Comparison of ENCODE assay signal across 2 cellular contexts in the genomic region with DNA sequence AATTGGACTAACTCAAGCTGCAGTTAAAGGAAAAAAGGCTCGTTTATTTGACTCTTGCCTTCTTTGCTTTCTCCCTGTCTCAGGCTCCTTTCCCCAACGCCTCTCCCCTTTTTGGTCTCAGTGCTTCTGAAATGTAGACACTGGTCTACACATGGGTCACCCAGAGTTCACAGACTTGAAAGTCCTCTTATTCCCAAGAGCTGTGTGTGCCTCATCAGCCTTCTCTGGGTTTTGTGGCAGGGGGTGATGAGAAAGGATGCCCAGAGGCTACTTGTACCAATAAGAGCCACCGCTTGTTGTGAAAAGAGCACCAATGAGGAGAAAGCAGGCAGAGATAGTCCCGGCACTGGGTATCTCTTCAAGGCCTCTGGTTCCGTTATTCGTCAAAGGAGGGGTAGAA.
TF ChIP-seq lines count a peak whose summit lies in the region.

No MANE protein-coding gene starts in this region.

TF ChIP-seq in SK-N-SH treated with all-trans-retinoic acid at 6 μM for 48 hours, 23 proteins besides CTCF, POLR2A, EP300 and RAD21 (continued from another document):
- TF ChIP-seq, protein P1, sequence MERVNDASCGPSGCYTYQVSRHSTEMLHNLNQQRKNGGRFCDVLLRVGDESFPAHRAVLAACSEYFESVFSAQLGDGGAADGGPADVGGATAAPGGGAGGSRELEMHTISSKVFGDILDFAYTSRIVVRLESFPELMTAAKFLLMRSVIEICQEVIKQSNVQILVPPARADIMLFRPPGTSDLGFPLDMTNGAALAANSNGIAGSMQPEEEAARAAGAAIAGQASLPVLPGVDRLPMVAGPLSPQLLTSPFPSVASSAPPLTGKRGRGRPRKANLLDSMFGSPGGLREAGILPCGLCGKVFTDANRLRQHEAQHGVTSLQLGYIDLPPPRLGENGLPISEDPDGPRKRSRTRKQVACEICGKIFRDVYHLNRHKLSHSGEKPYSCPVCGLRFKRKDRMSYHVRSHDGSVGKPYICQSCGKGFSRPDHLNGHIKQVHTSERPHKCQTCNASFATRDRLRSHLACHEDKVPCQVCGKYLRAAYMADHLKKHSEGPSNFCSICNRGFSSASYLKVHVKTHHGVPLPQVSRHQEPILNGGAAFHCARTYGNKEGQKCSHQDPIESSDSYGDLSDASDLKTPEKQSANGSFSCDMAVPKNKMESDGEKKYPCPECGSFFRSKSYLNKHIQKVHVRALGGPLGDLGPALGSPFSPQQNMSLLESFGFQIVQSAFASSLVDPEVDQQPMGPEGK (CRISPR knock-in tag; IDR thresholded peaks at IDR 0.05; ENCODE audit: borderline replicate concordance): no peak
- no peak for TF ChIP-seq ZC3H10 (CRISPR knock-in tag; IDR thresholded peaks at IDR 0.05)
- no peak for TF ChIP-seq SNAI2 (CRISPR knock-in tag; IDR thresholded peaks at IDR 0.05)
- TF ChIP-seq, protein P2, sequence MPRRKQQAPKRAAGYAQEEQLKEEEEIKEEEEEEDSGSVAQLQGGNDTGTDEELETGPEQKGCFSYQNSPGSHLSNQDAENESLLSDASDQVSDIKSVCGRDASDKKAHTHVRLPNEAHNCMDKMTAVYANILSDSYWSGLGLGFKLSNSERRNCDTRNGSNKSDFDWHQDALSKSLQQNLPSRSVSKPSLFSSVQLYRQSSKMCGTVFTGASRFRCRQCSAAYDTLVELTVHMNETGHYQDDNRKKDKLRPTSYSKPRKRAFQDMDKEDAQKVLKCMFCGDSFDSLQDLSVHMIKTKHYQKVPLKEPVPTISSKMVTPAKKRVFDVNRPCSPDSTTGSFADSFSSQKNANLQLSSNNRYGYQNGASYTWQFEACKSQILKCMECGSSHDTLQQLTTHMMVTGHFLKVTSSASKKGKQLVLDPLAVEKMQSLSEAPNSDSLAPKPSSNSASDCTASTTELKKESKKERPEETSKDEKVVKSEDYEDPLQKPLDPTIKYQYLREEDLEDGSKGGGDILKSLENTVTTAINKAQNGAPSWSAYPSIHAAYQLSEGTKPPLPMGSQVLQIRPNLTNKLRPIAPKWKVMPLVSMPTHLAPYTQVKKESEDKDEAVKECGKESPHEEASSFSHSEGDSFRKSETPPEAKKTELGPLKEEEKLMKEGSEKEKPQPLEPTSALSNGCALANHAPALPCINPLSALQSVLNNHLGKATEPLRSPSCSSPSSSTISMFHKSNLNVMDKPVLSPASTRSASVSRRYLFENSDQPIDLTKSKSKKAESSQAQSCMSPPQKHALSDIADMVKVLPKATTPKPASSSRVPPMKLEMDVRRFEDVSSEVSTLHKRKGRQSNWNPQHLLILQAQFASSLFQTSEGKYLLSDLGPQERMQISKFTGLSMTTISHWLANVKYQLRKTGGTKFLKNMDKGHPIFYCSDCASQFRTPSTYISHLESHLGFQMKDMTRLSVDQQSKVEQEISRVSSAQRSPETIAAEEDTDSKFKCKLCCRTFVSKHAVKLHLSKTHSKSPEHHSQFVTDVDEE (CRISPR knock-in tag; IDR thresholded peaks at IDR 0.05): no peak
- no peak for TF ChIP-seq PPARA (CRISPR knock-in tag; IDR thresholded peaks at IDR 0.05; ENCODE audit: borderline replicate concordance)
- no peak for TF ChIP-seq ZNF70 (CRISPR knock-in tag; IDR thresholded peaks at IDR 0.05)
- TF ChIP-seq ZNF8 (CRISPR knock-in tag; IDR thresholded peaks at IDR 0.05): no peak
- TF ChIP-seq, protein P3, sequence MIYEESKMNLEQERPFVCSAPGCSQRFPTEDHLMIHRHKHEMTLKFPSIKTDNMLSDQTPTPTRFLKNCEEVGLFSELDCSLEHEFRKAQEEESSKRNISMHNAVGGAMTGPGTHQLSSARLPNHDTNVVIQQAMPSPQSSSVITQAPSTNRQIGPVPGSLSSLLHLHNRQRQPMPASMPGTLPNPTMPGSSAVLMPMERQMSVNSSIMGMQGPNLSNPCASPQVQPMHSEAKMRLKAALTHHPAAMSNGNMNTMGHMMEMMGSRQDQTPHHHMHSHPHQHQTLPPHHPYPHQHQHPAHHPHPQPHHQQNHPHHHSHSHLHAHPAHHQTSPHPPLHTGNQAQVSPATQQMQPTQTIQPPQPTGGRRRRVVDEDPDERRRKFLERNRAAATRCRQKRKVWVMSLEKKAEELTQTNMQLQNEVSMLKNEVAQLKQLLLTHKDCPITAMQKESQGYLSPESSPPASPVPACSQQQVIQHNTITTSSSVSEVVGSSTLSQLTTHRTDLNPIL (CRISPR knock-in tag; IDR thresholded peaks at IDR 0.05; ENCODE audit: low read depth): no peak
- TF ChIP-seq GLIS3 (CRISPR knock-in tag; IDR thresholded peaks at IDR 0.05): no peak
- no peak for TF ChIP-seq CSDC2 (CRISPR knock-in tag; IDR thresholded peaks at IDR 0.05)
- TF ChIP-seq RARB (CRISPR knock-in tag; IDR thresholded peaks at IDR 0.05): no peak
- TF ChIP-seq ZFP30 (CRISPR knock-in tag; IDR thresholded peaks at IDR 0.05): no peak
- TF ChIP-seq, protein P4, sequence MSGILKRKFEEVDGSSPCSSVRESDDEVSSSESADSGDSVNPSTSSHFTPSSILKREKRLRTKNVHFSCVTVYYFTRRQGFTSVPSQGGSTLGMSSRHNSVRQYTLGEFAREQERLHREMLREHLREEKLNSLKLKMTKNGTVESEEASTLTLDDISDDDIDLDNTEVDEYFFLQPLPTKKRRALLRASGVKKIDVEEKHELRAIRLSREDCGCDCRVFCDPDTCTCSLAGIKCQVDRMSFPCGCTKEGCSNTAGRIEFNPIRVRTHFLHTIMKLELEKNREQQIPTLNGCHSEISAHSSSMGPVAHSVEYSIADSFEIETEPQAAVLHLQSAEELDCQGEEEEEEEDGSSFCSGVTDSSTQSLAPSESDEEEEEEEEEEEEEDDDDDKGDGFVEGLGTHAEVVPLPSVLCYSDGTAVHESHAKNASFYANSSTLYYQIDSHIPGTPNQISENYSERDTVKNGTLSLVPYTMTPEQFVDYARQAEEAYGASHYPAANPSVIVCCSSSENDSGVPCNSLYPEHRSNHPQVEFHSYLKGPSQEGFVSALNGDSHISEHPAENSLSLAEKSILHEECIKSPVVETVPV (CRISPR knock-in tag; IDR thresholded peaks at IDR 0.05): no peak
- TF ChIP-seq ZNF565 (CRISPR knock-in tag; conservative IDR thresholded peaks at IDR 0.05; ENCODE audit: low read depth): no peak
TF ChIP-seq in SK-N-SH treated with all-trans-retinoic acid at 6 μM for 48 hours: peak in this region for 0.

TF ChIP-seq in GM23338, 12 proteins besides CTCF, POLR2A, EP300 and RAD21 (continued from another document):
- TF ChIP-seq, protein P5, sequence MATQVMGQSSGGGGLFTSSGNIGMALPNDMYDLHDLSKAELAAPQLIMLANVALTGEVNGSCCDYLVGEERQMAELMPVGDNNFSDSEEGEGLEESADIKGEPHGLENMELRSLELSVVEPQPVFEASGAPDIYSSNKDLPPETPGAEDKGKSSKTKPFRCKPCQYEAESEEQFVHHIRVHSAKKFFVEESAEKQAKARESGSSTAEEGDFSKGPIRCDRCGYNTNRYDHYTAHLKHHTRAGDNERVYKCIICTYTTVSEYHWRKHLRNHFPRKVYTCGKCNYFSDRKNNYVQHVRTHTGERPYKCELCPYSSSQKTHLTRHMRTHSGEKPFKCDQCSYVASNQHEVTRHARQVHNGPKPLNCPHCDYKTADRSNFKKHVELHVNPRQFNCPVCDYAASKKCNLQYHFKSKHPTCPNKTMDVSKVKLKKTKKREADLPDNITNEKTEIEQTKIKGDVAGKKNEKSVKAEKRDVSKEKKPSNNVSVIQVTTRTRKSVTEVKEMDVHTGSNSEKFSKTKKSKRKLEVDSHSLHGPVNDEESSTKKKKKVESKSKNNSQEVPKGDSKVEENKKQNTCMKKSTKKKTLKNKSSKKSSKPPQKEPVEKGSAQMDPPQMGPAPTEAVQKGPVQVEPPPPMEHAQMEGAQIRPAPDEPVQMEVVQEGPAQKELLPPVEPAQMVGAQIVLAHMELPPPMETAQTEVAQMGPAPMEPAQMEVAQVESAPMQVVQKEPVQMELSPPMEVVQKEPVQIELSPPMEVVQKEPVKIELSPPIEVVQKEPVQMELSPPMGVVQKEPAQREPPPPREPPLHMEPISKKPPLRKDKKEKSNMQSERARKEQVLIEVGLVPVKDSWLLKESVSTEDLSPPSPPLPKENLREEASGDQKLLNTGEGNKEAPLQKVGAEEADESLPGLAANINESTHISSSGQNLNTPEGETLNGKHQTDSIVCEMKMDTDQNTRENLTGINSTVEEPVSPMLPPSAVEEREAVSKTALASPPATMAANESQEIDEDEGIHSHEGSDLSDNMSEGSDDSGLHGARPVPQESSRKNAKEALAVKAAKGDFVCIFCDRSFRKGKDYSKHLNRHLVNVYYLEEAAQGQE (IDR thresholded peaks at IDR 0.05; ENCODE audit: unreplicated experiment): no peak
- no peak for TF ChIP-seq CREB1 (CRISPR knock-in tag; IDR thresholded peaks at IDR 0.05; ENCODE audit: low read depth)
- TF ChIP-seq, protein P6, sequence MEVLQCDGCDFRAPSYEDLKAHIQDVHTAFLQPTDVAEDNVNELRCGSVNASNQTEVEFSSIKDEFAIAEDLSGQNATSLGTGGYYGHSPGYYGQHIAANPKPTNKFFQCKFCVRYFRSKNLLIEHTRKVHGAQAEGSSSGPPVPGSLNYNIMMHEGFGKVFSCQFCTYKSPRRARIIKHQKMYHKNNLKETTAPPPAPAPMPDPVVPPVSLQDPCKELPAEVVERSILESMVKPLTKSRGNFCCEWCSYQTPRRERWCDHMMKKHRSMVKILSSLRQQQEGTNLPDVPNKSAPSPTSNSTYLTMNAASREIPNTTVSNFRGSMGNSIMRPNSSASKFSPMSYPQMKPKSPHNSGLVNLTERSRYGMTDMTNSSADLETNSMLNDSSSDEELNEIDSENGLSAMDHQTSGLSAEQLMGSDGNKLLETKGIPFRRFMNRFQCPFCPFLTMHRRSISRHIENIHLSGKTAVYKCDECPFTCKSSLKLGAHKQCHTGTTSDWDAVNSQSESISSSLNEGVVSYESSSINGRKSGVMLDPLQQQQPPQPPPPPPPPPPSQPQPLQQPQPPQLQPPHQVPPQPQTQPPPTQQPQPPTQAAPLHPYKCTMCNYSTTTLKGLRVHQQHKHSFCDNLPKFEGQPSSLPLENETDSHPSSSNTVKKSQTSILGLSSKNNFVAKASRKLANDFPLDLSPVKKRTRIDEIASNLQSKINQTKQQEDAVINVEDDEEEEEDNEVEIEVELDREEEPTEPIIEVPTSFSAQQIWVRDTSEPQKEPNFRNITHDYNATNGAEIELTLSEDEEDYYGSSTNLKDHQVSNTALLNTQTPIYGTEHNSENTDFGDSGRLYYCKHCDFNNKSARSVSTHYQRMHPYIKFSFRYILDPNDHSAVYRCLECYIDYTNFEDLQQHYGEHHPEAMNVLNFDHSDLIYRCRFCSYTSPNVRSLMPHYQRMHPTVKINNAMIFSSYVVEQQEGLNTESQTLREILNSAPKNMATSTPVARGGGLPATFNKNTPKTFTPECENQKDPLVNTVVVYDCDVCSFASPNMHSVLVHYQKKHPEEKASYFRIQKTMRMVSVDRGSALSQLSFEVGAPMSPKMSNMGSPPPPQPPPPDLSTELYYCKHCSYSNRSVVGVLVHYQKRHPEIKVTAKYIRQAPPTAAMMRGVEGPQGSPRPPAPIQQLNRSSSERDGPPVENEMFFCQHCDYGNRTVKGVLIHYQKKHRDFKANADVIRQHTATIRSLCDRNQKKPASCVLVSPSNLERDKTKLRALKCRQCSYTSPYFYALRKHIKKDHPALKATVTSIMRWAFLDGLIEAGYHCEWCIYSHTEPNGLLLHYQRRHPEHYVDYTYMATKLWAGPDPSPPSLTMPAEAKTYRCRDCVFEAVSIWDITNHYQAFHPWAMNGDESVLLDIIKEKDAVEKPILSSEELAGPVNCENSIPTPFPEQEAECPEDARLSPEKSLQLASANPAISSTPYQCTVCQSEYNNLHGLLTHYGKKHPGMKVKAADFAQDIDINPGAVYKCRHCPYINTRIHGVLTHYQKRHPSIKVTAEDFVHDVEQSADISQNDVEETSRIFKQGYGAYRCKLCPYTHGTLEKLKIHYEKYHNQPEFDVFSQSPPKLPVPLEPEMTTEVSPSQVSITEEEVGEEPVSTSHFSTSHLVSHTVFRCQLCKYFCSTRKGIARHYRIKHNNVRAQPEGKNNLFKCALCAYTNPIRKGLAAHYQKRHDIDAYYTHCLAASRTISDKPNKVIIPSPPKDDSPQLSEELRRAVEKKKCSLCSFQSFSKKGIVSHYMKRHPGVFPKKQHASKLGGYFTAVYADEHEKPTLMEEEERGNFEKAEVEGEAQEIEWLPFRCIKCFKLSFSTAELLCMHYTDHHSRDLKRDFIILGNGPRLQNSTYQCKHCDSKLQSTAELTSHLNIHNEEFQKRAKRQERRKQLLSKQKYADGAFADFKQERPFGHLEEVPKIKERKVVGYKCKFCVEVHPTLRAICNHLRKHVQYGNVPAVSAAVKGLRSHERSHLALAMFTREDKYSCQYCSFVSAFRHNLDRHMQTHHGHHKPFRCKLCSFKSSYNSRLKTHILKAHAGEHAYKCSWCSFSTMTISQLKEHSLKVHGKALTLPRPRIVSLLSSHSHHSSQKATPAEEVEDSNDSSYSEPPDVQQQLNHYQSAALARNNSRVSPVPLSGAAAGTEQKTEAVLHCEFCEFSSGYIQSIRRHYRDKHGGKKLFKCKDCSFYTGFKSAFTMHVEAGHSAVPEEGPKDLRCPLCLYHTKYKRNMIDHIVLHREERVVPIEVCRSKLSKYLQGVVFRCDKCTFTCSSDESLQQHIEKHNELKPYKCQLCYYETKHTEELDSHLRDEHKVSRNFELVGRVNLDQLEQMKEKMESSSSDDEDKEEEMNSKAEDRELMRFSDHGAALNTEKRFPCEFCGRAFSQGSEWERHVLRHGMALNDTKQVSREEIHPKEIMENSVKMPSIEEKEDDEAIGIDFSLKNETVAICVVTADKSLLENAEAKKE (CRISPR knock-in tag; IDR thresholded peaks at IDR 0.05): no peak
- TF ChIP-seq ZNF114 (CRISPR knock-in tag; IDR thresholded peaks at IDR 0.05): no peak
- TF ChIP-seq, protein P7, sequence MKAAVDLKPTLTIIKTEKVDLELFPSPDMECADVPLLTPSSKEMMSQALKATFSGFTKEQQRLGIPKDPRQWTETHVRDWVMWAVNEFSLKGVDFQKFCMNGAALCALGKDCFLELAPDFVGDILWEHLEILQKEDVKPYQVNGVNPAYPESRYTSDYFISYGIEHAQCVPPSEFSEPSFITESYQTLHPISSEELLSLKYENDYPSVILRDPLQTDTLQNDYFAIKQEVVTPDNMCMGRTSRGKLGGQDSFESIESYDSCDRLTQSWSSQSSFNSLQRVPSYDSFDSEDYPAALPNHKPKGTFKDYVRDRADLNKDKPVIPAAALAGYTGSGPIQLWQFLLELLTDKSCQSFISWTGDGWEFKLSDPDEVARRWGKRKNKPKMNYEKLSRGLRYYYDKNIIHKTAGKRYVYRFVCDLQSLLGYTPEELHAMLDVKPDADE (IDR thresholded peaks at IDR 0.05): no peak
